Comparison of ENCODE assay signal across 23 cellular contexts in the genomic region with DNA sequence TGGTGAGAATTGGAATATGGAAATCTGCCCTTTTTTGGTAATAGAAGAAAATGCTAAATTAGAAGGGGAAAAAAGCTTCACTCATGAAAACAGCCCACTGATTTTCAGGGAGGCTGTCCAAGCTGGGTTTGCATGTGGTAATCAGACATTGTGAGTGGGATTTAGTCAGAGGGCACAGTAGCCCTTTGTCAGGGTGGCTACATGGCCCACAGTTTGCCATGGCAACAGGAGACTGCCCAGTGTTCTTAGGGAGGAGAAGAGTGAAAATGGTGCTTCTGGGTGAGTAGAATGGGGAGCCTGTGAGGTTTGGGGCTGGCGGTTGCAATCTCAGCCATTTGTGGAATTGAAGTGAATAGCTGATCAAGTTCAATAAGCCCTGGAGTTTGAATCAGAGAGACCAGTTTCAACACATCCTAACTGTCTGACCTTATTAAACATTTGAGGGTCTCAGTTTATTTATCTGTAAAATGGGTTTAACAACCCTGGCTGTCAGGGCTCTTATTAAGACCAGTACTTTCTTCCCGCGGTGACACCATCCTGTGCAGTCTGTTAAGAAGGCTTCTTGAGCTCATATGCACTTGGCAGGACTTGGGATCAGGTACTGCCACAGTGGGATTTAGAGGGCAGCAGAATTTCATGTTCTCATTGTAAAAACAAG.
"Had no signal": no experiment of that assay in that cellular context is flagged by ENCODE, and none has a peak within 500 bp of the region (broad histone marks: within the 10 kb centered on the region; RNA-seq: fewer than 3 reads in every experiment).

No MANE protein-coding gene starts in this region.

- DNase-seq: activated CD4-positive, alpha-beta T cell treated with anti-CD3 and anti-CD28 coated beads, Interleukin-2, amount 10 ng/mL, durations not matched to agents 7 days and 5 days; activated CD8-positive, alpha-beta memory T cell treated with anti-CD3 and anti-CD28 coated beads, Interleukin-2, amount 50 U/mL, for 4 hours; activated CD8-positive, alpha-beta T cell treated with anti-CD3 and anti-CD28 coated beads, Interleukin-2, amount 10 ng/mL, durations not matched to agents 7 days and 5 days; activated naive CD4-positive, alpha-beta T cell treated with anti-CD3 and anti-CD28 coated beads for 36 hours; activated naive CD8-positive, alpha-beta T cell treated with anti-CD3 and anti-CD28 coated beads, Interleukin-2, amount 50 U/mL, for 24 hours; activated T-cell treated with anti-CD3 and anti-CD28 coated beads, Interleukin-2, amount 50 U/mL, for 4 hours; dermis blood vessel endothelial cell; effector memory CD8-positive, alpha-beta T cell; esophagus squamous epithelium; left ventricle myocardium inferior; mammary epithelial cell; mucosa of descending colon; naive thymus-derived CD4-positive, alpha-beta T cell; ovary; stimulated activated CD4-positive, alpha-beta T cell treated with anti-CD3 and anti-CD28 coated beads, Interleukin-12 subunit alpha, Interleukin-12 subunit beta, amount 100 ng/mL, for 4 hours; stimulated activated CD4-positive, alpha-beta T cell treated with anti-CD3 and anti-CD28 coated beads, Interleukin-1b, Interleukin-23, amount 100 ng/mL, for 48 hours; stimulated activated CD8-positive, alpha-beta memory T cell treated with anti-CD3 and anti-CD28 coated beads, Interleukin-4, amount 100 ng/mL, for 48 hours; stimulated activated naive CD4-positive, alpha-beta T cell; T-helper 1 cell; T-helper 9 cell; transverse colon; uterus had no signal

- H3K4me3 ChIP-seq: ascending aorta, esophagus squamous epithelium, left ventricle myocardium inferior, mucosa of descending colon, ovary, transverse colon, uterus had no signal

- H3K27ac ChIP-seq: ascending aorta, esophagus squamous epithelium, left ventricle myocardium inferior, ovary, transverse colon, uterus had no signal

- H3K27me3 ChIP-seq: ascending aorta, esophagus squamous epithelium, ovary, transverse colon, uterus had no signal

- ATAC-seq: activated CD8-positive, alpha-beta T cell treated with anti-CD3 and anti-CD28 coated beads, Interleukin-2, amount 10 ng/mL, durations not matched to agents 7 days and 5 days; activated naive CD8-positive, alpha-beta T cell treated with anti-CD3 and anti-CD28 coated beads, Interleukin-2, amount 50 U/mL, for 24 hours; activated T-cell treated with anti-CD3 and anti-CD28 coated beads, Interleukin-2, amount 50 U/mL, for 4 hours; effector memory CD8-positive, alpha-beta T cell; mucosa of descending colon; naive thymus-derived CD4-positive, alpha-beta T cell had no signal

- H3K4me1 ChIP-seq: ascending aorta, esophagus squamous epithelium, left ventricle myocardium inferior, transverse colon, uterus had no signal

- H3K36me3 ChIP-seq: ascending aorta, esophagus squamous epithelium, left ventricle myocardium inferior, ovary, transverse colon, uterus had no signal
